Comparison of ENCODE assay signal across 8 cellular contexts in genomic region chr11:108498816-108499408, GRCh38. TPM values are rescaled to one million over a fixed set of nuclear protein-coding genes. Genes with fewer than 3 reads are reported as not detected.
DNase-seq lines count a peak whose midpoint lies in the region; ATAC-seq, FAIRE-seq and TF ChIP-seq lines count a peak whose summit lies in the region.

No MANE protein-coding gene starts in this region.

- peaks cover 7% of the 10 kb centered on the region for H3K27me3 Mint-ChIP-seq in T-helper 2 cell treated with Interferon-gamma antibody and Interleukin-4, amounts not matched to agents 5 μg/mL and 100 μg/mL, for 36 hours (ENCODE audit: low read depth)

- H3K4me3 Mint-ChIP-seq in T-helper 2 cell treated with Interferon-gamma antibody and Interleukin-4, amounts not matched to agents 5 μg/mL and 100 μg/mL, for 36 hours = peak overlapping the region; percentile 86

- peak overlapping the region; percentile 79 for H2AFZ ChIP-seq in GM12878 (ENCODE audit: control insufficient read depth, low read depth, low read length)
- H2AFZ ChIP-seq in HepG2 (ENCODE audit: low read length) = peak overlapping the region; percentile 51

- peak overlapping the region; percentile 97 for H3K9ac ChIP-seq in GM12878 (ENCODE audit: control insufficient read depth, insufficient read depth, low read length)
- H3K9ac ChIP-seq in HepG2 (ENCODE audit: insufficient read depth, low read depth, low read length) = peak overlapping the region; percentile 80; the same call in 1 of the 2 replicates

- no peak for ATAC-seq in GM12878
- no peak for ATAC-seq in HepG2

- DNase-seq in T-helper 2 cell treated with Interferon-gamma antibody and Interleukin-4, amounts not matched to agents 5 μg/mL and 100 μg/mL, for 36 hours (ENCODE audit: low spot score) = no peak
- DNase-seq in T-helper 2 cell (no peak), GM12878 (ENCODE audit: low read depth, low spot score) (no peak), HepG2 (ENCODE audit: low spot score) (no peak), GM19238 (ENCODE audit: insufficient read length, low spot score) (no peak), G401 (ENCODE audit: low spot score) (no peak)
- no peak for DNase-seq in effector CD8-positive, alpha-beta T cell (lab: John Stamatoyannopoulos, UW)

- H3K27ac Mint-ChIP-seq in T-helper 2 cell treated with Interferon-gamma antibody and Interleukin-4, amounts not matched to agents 5 μg/mL and 100 μg/mL, for 36 hours = peak overlapping the region; percentile 95

- CTCF ChIA-PET in GM12878 (lab: Yijun Ruan, JAX) (no interaction called here), HepG2 (lab: Yijun Ruan, JAX; ENCODE audit: low intra/inter-chr PET ratio, low total read pairs) (no interaction called here)

- H3K36me3 Mint-ChIP-seq in T-helper 2 cell treated with Interferon-gamma antibody and Interleukin-4, amounts not matched to agents 5 μg/mL and 100 μg/mL, for 36 hours (ENCODE audit: low read depth) = no peaks in the 10 kb centered on the region

- TF ChIP-seq CTCF in GM12878 (IDR thresholded peaks at IDR 0.05 in 2 of 3, conservative IDR thresholded peaks at IDR 0.05 in 1 of 3; ENCODE audit: control insufficient read depth in 2 of 3, extremely low read depth in 1 of 3, insufficient read depth in 1 of 3, low read depth in 3 of 3, low read length in 3 of 3) = no peak
- no peak for TF ChIP-seq CTCF in HepG2 (CRISPR knock-in tag; IDR thresholded peaks at IDR 0.05)

- in situ Hi-C loops in GM12878 (cut with MboI) = no loop called here
- in situ Hi-C loops in HepG2 (cut with HindIII; ENCODE audit: extremely low pct_ligation_motif_present, low pct_unique_long_range_greater_than_20kb) = no loop called here
- in situ Hi-C loops in G401 (cut with HindIII; ENCODE audit: low sequenced_read_pairs) = no loop called here

- H3K27me3 ChIP-seq in GM12878 (replicated peaks in 1 of 2; ENCODE audit: control insufficient read depth in 2 of 2, insufficient read depth in 2 of 2, low read length in 1 of 2) (no peaks in the 10 kb centered on the region), HepG2 (ENCODE audit: control insufficient read depth in 1 of 2, insufficient read depth in 2 of 2, low read length in 2 of 2) (no peaks in the 10 kb centered on the region), thymus (ENCODE audit: control insufficient read depth, insufficient read depth) (no peaks in the 10 kb centered on the region)

- TF ChIP-seq EP300 in GM12878 (IDR thresholded peaks at IDR 0.05; ENCODE audit: borderline replicate concordance in 1 of 2, control insufficient read depth in 1 of 2, low read depth in 2 of 2, low read length in 2 of 2) (no peak), HepG2 (IDR thresholded peaks at IDR 0.05; ENCODE audit: low read depth in 2 of 2, low read length in 2 of 2) (no peak), HepG2 (CRISPR knock-in tag; IDR thresholded peaks at IDR 0.05; ENCODE audit: borderline replicate concordance) (no peak)

- no peaks in the 10 kb centered on the region for H3K36me3 ChIP-seq in GM12878 (ENCODE audit: control insufficient read depth in 2 of 2, insufficient read depth in 2 of 2, low read length in 1 of 2)
- H3K36me3 ChIP-seq in HepG2 (replicated peaks in 1 of 2; ENCODE audit: control insufficient read depth in 1 of 2, insufficient read depth in 2 of 2, low read length in 2 of 2) = no peaks in the 10 kb centered on the region; a peak in 1 of 5 replicates
- H3K36me3 ChIP-seq in thymus (ENCODE audit: control insufficient read depth, insufficient read depth) = peaks cover 3% of the 10 kb centered on the region

- TF ChIP-seq RAD21 in GM12878 (IDR thresholded peaks at IDR 0.05; ENCODE audit: insufficient read depth, low read depth, low read length) (no peak), HepG2 (CRISPR knock-in tag; IDR thresholded peaks at IDR 0.05) (no peak)

- intact Hi-C loops in GM12878 (cut with micrococcal nuclease; ENCODE audit: unreplicated experiment) (loop anchor here (10.0 kb wide), 1 partner anchor 274 kb away; the partner anchor contains the start of genes ATM and NPAT), HepG2 (cut with micrococcal nuclease; ENCODE audit: unreplicated experiment) (loop anchor here (5.0 to 10.0 kb wide), 2 partner anchors 96 to 138 kb away; partner anchors contain the start of gene EXPH5)

- TF ChIP-seq POLR2A in GM12878 (IDR thresholded peaks at IDR 0.05; ENCODE audit: low read depth, low read length) = no peak
- no peak for TF ChIP-seq POLR2A in HepG2 (IDR thresholded peaks at IDR 0.05; ENCODE audit: insufficient read depth in 1 of 2, low read depth in 2 of 2, low read length in 2 of 2)

- no peak for FAIRE-seq in GM12878 (lab: Jason Lieb, UNC)
- no peak for FAIRE-seq in HepG2 (lab: Jason Lieb, UNC)

- H3K9me3 ChIP-seq in GM12878 (replicated peaks; ENCODE audit: control insufficient read depth, insufficient read depth, low read length) = no peaks in the 10 kb centered on the region
- no peaks in the 10 kb centered on the region for H3K9me3 ChIP-seq in HepG2 (ENCODE audit: low read length)
- H3K9me3 ChIP-seq in thymus (ENCODE audit: control insufficient read depth) = no peaks in the 10 kb centered on the region

- SMC1A ChIA-PET in GM12878 (lab: Charles Lee; ENCODE audit: uncharacterized antibody, unreplicated experiment) = interaction anchor here (0.6 to 1.1 kb wide), 4 partner anchors 60 to 1475 kb away, joined by 3 to 4 read pairs (median 3); no protein-coding TSS in a partner anchor

- 84% methylated on average over 27 of the region's 29 CpGs for WGBS in GM12878 (ENCODE audit: insufficient coverage, insufficient replicate concordance, low lambda C conversion rate, missing lambda C conversion rate)
- 92% methylated on average over 29 of the region's 29 CpGs for WGBS in HepG2 (ENCODE audit: low lambda C conversion rate)
- WGBS in thymus = 80% methylated on average over 29 of the region's 29 CpGs

- POLR2A ChIA-PET in GM12878 (lab: Charles Lee) = interaction anchor here (1.0 kb wide), 1 partner anchor 61 kb away, joined by 3 read pairs; no protein-coding TSS in a partner anchor
- POLR2A ChIA-PET in HepG2 (lab: Yijun Ruan, JAX) = interaction anchor here (1.5 kb wide), 1 partner anchor 32 kb away, joined by 5 read pairs; the partner anchor contains the start of gene C11orf65

- BruUV-seq in GM12878 (replicated peaks; lab: Mats Ljungman, UMichigan) (no TSS peak), HepG2 (replicated peaks; lab: Mats Ljungman, UMichigan) (no TSS peak)

- peak overlapping the region; percentile 94; the same call in 1 of the 2 replicates for H3K4me2 ChIP-seq in GM12878 (ENCODE audit: control insufficient read depth, insufficient read depth)
- peak overlapping the region; percentile 86 for H3K4me2 ChIP-seq in HepG2 (ENCODE audit: low read depth, low read length)

- H3K4me3 ChIP-seq in GM12878 = 0 out of 2 replicates have a peak overlapping the region, but pooled peaks have one; percentile 65
- H3K4me3 ChIP-seq in HepG2 (replicated peaks in 1 of 3; ENCODE audit: insufficient read depth in 1 of 3, low read depth in 2 of 3, low read length in 3 of 3) = peak overlapping the region in 2 of 3 experiments; percentile 61 to 77; a peak in 3 of 6 replicates
- H3K4me3 ChIP-seq in thymus (ENCODE audit: low read length) = peak overlapping the region; percentile 70

- peaks cover 10% of the 10 kb centered on the region for H3K79me2 ChIP-seq in GM12878 (ENCODE audit: control insufficient read depth, insufficient read depth, low read length)
- H3K79me2 ChIP-seq in HepG2 (ENCODE audit: insufficient read depth, low read length) = no peaks in the 10 kb centered on the region

- H3K4me1 ChIP-seq in GM12878 (ENCODE audit: control insufficient read depth, insufficient read depth, low read length) (no peaks in the 10 kb centered on the region), HepG2 (ENCODE audit: insufficient read depth, low read length) (peaks cover 47% of the 10 kb centered on the region), thymus (ENCODE audit: control insufficient read depth, insufficient read depth, low read length) (no peaks in the 10 kb centered on the region)

- no peaks in the 10 kb centered on the region for H3K9me3 Mint-ChIP-seq in T-helper 2 cell treated with Interferon-gamma antibody and Interleukin-4, amounts not matched to agents 5 μg/mL and 100 μg/mL, for 36 hours

- H3K4me1 Mint-ChIP-seq in T-helper 2 cell treated with Interferon-gamma antibody and Interleukin-4, amounts not matched to agents 5 μg/mL and 100 μg/mL, for 36 hours (ENCODE audit: low read depth) = peaks cover 14% of the 10 kb centered on the region

- H3K27ac ChIP-seq in GM12878 (ENCODE audit: control insufficient read depth, insufficient read depth) = peak overlapping the region; percentile 66
- H3K27ac ChIP-seq in HepG2 (ENCODE audit: extremely low read length, insufficient read depth, low read length) = no peak overlapping the region
- peak overlapping the region; percentile 83 for H3K27ac ChIP-seq in thymus (ENCODE audit: low read depth)

- RAD21 ChIA-PET in GM12878 (lab: Charles Lee; ENCODE audit: unreplicated experiment) = no interaction called here

- H4K20me1 ChIP-seq in GM12878 (ENCODE audit: control insufficient read depth, insufficient read depth) (no peaks in the 10 kb centered on the region), HepG2 (ENCODE audit: insufficient read depth, low read length) (no peaks in the 10 kb centered on the region)

RNA-seq across cellular contexts. Expression of gene POGLUT3, which starts 0.7 kb away (rescaled TPM):
- total RNA-seq in GM12878 (2013; cell fraction: nucleolus; rRNA removed) = 13.6 and 14.3 TPM in 2 replicates
- total RNA-seq in GM12878 (2014; rRNA removed) = 11.8 and 15.2 TPM in 2 replicates
- 15.9 and 16.0 TPM in 2 replicates for total RNA-seq in GM12878 (2014; rRNA removed; fragmentation: Illumina TruSeq; extraction: Trizol)
- 11.3 and 12.4 TPM in 2 replicates for total RNA-seq in GM12878 (2021)
- polyA plus RNA-seq in GM12878 (2011; ENCODE audit: low read depth) = 8.3 TPM
- 21.5 and 27.4 TPM in 2 replicates for polyA plus RNA-seq in GM12878 (2011; rRNA removed)
- polyA plus RNA-seq in GM12878 (2011; cell fraction: cytosol; rRNA removed) = 10.1 and 10.3 TPM in 2 replicates
- polyA plus RNA-seq in GM12878 (2011; cell fraction: nucleus; rRNA removed) = 6.2 and 6.6 TPM in 2 replicates
- 5.4 and 7.4 TPM in 2 replicates for polyA plus RNA-seq in GM12878 (2012)
- polyA plus RNA-seq in GM12878 (2014; fragmentation: Illumina TruSeq; extraction: Trizol) = 18.3 and 24.0 TPM in 2 replicates
- 1 to 10 TPM; 3.7 to 5.4 TPM for polyA plus RNA-seq in GM12878 (2014; fragmentation: Nextera tagmentation; extraction: Ambion mirVana)
- polyA plus RNA-seq in GM12878 (2014; rRNA removed) = 11.7 and 13.6 TPM in 2 replicates
- polyA plus RNA-seq in GM12878 (2016; fragmentation: Nextera tagmentation; extraction: Ambion mirVana) = 10 to 100 TPM; 12.8 to 13.0 TPM
- polyA minus RNA-seq in GM12878 (2011; rRNA and poly(A)+ RNA removed) = 13.3 and 19.6 TPM in 2 replicates
- polyA minus RNA-seq in GM12878 (2011; cell fraction: cytosol; rRNA and poly(A)+ RNA removed) = 8.2 and 12.9 TPM in 2 replicates
- polyA minus RNA-seq in GM12878 (2011; cell fraction: nucleus; rRNA and poly(A)+ RNA removed) = 2.8 and 3.9 TPM in 2 replicates
- 17.2 and 22.0 TPM in 2 replicates for total RNA-seq in HepG2 (2016; rRNA removed; fragmentation: Illumina TruSeq; extraction: Trizol)
- total RNA-seq in HepG2 (2016; cell fraction: cytosol; rRNA removed; fragmentation: Illumina TruSeq; extraction: Trizol; ENCODE audit: low read depth) = 2.9 and 3.7 TPM in 2 replicates
- 18.6 and 23.8 TPM in 2 replicates for total RNA-seq in HepG2 (2016; cell fraction: insoluble cytoplasmic fraction; rRNA removed; fragmentation: Illumina TruSeq; extraction: Trizol)
- total RNA-seq in HepG2 (2016; cell fraction: membrane; rRNA removed; fragmentation: Illumina TruSeq; extraction: Trizol) = 12.5 and 14.6 TPM in 2 replicates
- 18.6 and 23.0 TPM in 2 replicates for total RNA-seq in HepG2 (2016; cell fraction: nucleus; rRNA removed; fragmentation: Illumina TruSeq; extraction: Trizol)
- polyA plus RNA-seq in HepG2 (2011; rRNA removed) = 10.6 and 14.3 TPM in 2 replicates
- polyA plus RNA-seq in HepG2 (2011; cell fraction: cytosol; rRNA removed) = 7.3 and 9.8 TPM in 2 replicates
- 1.9 and 2.8 TPM in 2 replicates for polyA plus RNA-seq in HepG2 (2011; cell fraction: nucleus; rRNA removed)
- 9.0 and 13.4 TPM in 2 replicates for polyA plus RNA-seq in HepG2 (2012)
- polyA plus RNA-seq in HepG2 (2016; cell fraction: cytosol; fragmentation: Illumina TruSeq; extraction: Trizol; ENCODE audit: low read depth) = 1.9 and 2.7 TPM in 2 replicates
- polyA plus RNA-seq in HepG2 (2016; cell fraction: insoluble cytoplasmic fraction; fragmentation: Illumina TruSeq; extraction: Trizol; ENCODE audit: low read depth) = 16.9 and 18.2 TPM in 2 replicates
- 7.9 and 8.3 TPM in 2 replicates for polyA plus RNA-seq in HepG2 (2016; cell fraction: membrane; fragmentation: Illumina TruSeq; extraction: Trizol; ENCODE audit: low read depth)
- 25.5 and 25.9 TPM in 2 replicates for polyA plus RNA-seq in HepG2 (2016; cell fraction: nucleus; fragmentation: Illumina TruSeq; extraction: Trizol; ENCODE audit: insufficient read depth, low read depth)
- polyA minus RNA-seq in HepG2 (2011; rRNA and poly(A)+ RNA removed; ENCODE audit: low replicate concordance) = 5.5 and 12.8 TPM in 2 replicates
- 16.4 and 19.7 TPM in 2 replicates for polyA minus RNA-seq in HepG2 (2011; cell fraction: cytosol; rRNA and poly(A)+ RNA removed)
- polyA minus RNA-seq in HepG2 (2011; cell fraction: nucleus; rRNA and poly(A)+ RNA removed) = 5.7 and 6.2 TPM in 2 replicates
- polyA plus RNA-seq in thymus = 9.0 TPM
- total RNA-seq in G401 (2014; rRNA removed; shearing (Covaris generic)) = 21.7 and 40.1 TPM in 2 replicates

RNA-seq across cellular contexts. Expression of gene C11orf65, which starts 31.6 kb away (rescaled TPM):
- total RNA-seq in GM12878 (2013; cell fraction: nucleolus; rRNA removed) = 4.6 and 5.0 TPM in 2 replicates
- total RNA-seq in GM12878 (2014; rRNA removed) = 0.90 and 1.5 TPM in 2 replicates
- 2.0 and 3.1 TPM in 2 replicates for total RNA-seq in GM12878 (2014; rRNA removed; fragmentation: Illumina TruSeq; extraction: Trizol)
- 0.21 and 0.87 TPM in 2 replicates for total RNA-seq in GM12878 (2021)
- 0.63 TPM for polyA plus RNA-seq in GM12878 (2011; ENCODE audit: low read depth)
- polyA plus RNA-seq in GM12878 (2011; rRNA removed) = 1.3 and 2.6 TPM in 2 replicates
- polyA plus RNA-seq in GM12878 (2011; cell fraction: cytosol; rRNA removed) = 0.33 TPM in 2 replicates
- 0.31 and 0.73 TPM in 2 replicates for polyA plus RNA-seq in GM12878 (2011; cell fraction: nucleus; rRNA removed)
- polyA plus RNA-seq in GM12878 (2012) = 1.3 and 1.5 TPM in 2 replicates
- polyA plus RNA-seq in GM12878 (2014; fragmentation: Illumina TruSeq; extraction: Trizol) = 0.71 and 0.81 TPM in 2 replicates
- polyA plus RNA-seq in GM12878 (2014; fragmentation: Nextera tagmentation; extraction: Ambion mirVana) = 1 to 10 TPM; 1.4 to 1.5 TPM
- 0.93 and 1.1 TPM in 2 replicates for polyA plus RNA-seq in GM12878 (2014; rRNA removed)
- polyA plus RNA-seq in GM12878 (2016; fragmentation: Nextera tagmentation; extraction: Ambion mirVana) = 1 to 10 TPM; 1.2 TPM
- 0.51 and 0.72 TPM in 2 replicates for polyA minus RNA-seq in GM12878 (2011; rRNA and poly(A)+ RNA removed)
- polyA minus RNA-seq in GM12878 (2011; cell fraction: cytosol; rRNA and poly(A)+ RNA removed) = 1.1 TPM in 1 of 2 replicates, not detected in the other
- polyA minus RNA-seq in GM12878 (2011; cell fraction: nucleus; rRNA and poly(A)+ RNA removed) = 0.73 and 0.86 TPM in 2 replicates
- 0.34 and 0.42 TPM in 2 replicates for total RNA-seq in HepG2 (2016; rRNA removed; fragmentation: Illumina TruSeq; extraction: Trizol)
- total RNA-seq in HepG2 (2016; cell fraction: cytosol; rRNA removed; fragmentation: Illumina TruSeq; extraction: Trizol; ENCODE audit: low read depth) = 0.30 TPM in 1 of 2 replicates, not detected in the other
- total RNA-seq in HepG2 (2016; cell fraction: insoluble cytoplasmic fraction; rRNA removed; fragmentation: Illumina TruSeq; extraction: Trizol) = 0.24 and 0.35 TPM in 2 replicates
- total RNA-seq in HepG2 (2016; cell fraction: membrane; rRNA removed; fragmentation: Illumina TruSeq; extraction: Trizol) = 0.31 TPM in 1 of 2 replicates, not detected in the other
- total RNA-seq in HepG2 (2016; cell fraction: nucleus; rRNA removed; fragmentation: Illumina TruSeq; extraction: Trizol) = 0.38 and 0.47 TPM in 2 replicates
- polyA plus RNA-seq in HepG2 (2011; rRNA removed) = 0.38 TPM in 1 of 2 replicates, not detected in the other
- 0.14 TPM in 1 of 2 replicates, not detected in the other for polyA plus RNA-seq in HepG2 (2011; cell fraction: cytosol; rRNA removed)
- polyA plus RNA-seq in HepG2 (2011; cell fraction: nucleus; rRNA removed) = 0.21 TPM in 1 of 2 replicates, not detected in the other
- polyA plus RNA-seq in HepG2 (2012) = 0.23 and 0.91 TPM in 2 replicates
- not detected in 2 replicates for polyA plus RNA-seq in HepG2 (2016; cell fraction: cytosol; fragmentation: Illumina TruSeq; extraction: Trizol; ENCODE audit: low read depth)
- 0.42 TPM in 1 of 2 replicates, not detected in the other for polyA plus RNA-seq in HepG2 (2016; cell fraction: insoluble cytoplasmic fraction; fragmentation: Illumina TruSeq; extraction: Trizol; ENCODE audit: low read depth)
- polyA plus RNA-seq in HepG2 (2016; cell fraction: membrane; fragmentation: Illumina TruSeq; extraction: Trizol; ENCODE audit: low read depth) = not detected in 2 replicates
- not detected in 2 replicates for polyA plus RNA-seq in HepG2 (2016; cell fraction: nucleus; fragmentation: Illumina TruSeq; extraction: Trizol; ENCODE audit: insufficient read depth, low read depth)
- 0.07 TPM in 1 of 2 replicates, not detected in the other for polyA minus RNA-seq in HepG2 (2011; rRNA and poly(A)+ RNA removed; ENCODE audit: low replicate concordance)
- polyA minus RNA-seq in HepG2 (2011; cell fraction: cytosol; rRNA and poly(A)+ RNA removed) = not detected in 2 replicates
- 0.62 and 2.7 TPM in 2 replicates for polyA minus RNA-seq in HepG2 (2011; cell fraction: nucleus; rRNA and poly(A)+ RNA removed)
- 1.4 TPM for polyA plus RNA-seq in thymus
- 0.24 and 11.0 TPM in 2 replicates for total RNA-seq in G401 (2014; rRNA removed; shearing (Covaris generic))
